In the genomic region with DNA sequence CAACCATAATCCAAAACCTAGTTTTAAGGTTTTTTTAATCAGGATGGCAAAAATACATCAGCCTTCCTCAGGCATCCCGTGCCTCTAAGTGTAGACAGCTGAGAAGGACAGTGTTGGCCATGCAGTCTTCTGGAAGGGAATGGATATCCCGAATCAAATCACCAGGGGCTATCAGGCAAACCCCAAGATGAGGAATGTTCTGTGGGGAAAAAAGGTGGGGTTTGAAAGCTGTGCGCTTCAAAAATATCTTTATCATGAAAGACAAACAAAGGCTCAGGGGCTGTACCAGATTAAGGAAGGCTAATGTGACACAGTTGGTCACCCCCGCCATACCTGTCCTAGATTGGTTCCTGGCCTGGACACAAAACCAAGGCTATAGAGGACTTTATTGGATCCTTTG, we compare ENCODE assay signal across 21 cellular contexts. TPM values are rescaled to one million over a fixed set of nuclear protein-coding genes. Genes with fewer than 3 reads are reported as not detected.
"Had no signal": no experiment of that assay in that cellular context is flagged by ENCODE, and none has a peak within 500 bp of the region (broad histone marks: within the 10 kb centered on the region; RNA-seq: fewer than 3 reads in every experiment).

No MANE protein-coding gene starts in this region.

- H3K27ac Mint-ChIP-seq: neural progenitor cell had no signal

- H3K9me3 ChIP-seq: breast epithelium, gastrocnemius medialis, heart right ventricle, left lung, SJSA1, transverse colon had no signal

- H3K27ac ChIP-seq: breast epithelium, gastrocnemius medialis, neural progenitor cell, parathyroid adenoma, SJSA1, transverse colon, VCaP had no signal

- DNase-seq: activated CD4-positive, alpha-beta T cell treated with anti-CD3 and anti-CD28 coated beads for 36 hours; activated effector memory CD4-positive, alpha-beta T cell treated with Interleukin-2 at 50 U/mL for 16 hours; aorta; effector CD4-positive, alpha-beta T cell; gastrocnemius medialis; heart right ventricle; left lung; mesendoderm; retina; stimulated activated CD4-positive, alpha-beta T cell treated with anti-CD3 and anti-CD28 coated beads, Interleukin-15, amount 100 ng/mL, for 24 hours; stimulated activated CD4-positive, alpha-beta T cell treated with anti-CD3 and anti-CD28 coated beads, Interleukin-4, amount 100 ng/mL, for 24 hours; substantia nigra; transverse colon had no signal

- ATAC-seq: activated CD4-positive, alpha-beta T cell treated with anti-CD3 and anti-CD28 coated beads for 36 hours; gastrocnemius medialis; heart right ventricle; left lung had no signal

- H2AFZ ChIP-seq: neural progenitor cell, parathyroid adenoma had no signal

- H3K27me3 ChIP-seq: breast epithelium, gastrocnemius medialis, heart right ventricle, left lung, neural progenitor cell, SJSA1, transverse colon had no signal

- H3K4me3 ChIP-seq: breast epithelium, gastrocnemius medialis, heart right ventricle, left lung, neural progenitor cell, SJSA1, transverse colon had no signal

- H3K9me3 Mint-ChIP-seq: neural progenitor cell had no signal

- H3K36me3 ChIP-seq: breast epithelium, gastrocnemius medialis, heart right ventricle, left lung, neural progenitor cell, SJSA1, transverse colon had no signal

- FAIRE-seq: keratinocyte had no signal

- H3K36me3 Mint-ChIP-seq: neural progenitor cell had no signal

- H3K4me3 Mint-ChIP-seq: neural progenitor cell had no signal

- H3K4me2 ChIP-seq: neural progenitor cell had no signal

- H3K4me1 ChIP-seq: breast epithelium, gastrocnemius medialis, neural progenitor cell had no signal

- H3K9ac ChIP-seq: neural progenitor cell, parathyroid adenoma had no signal

RNA-seq across cellular contexts. Expression of gene TMEM273, which starts 5.4 kb away (rescaled TPM):
- total RNA-seq: fibroblast of lung, SJSA1 had no signal
- polyA plus RNA-seq: keratinocyte had no signal

RNA-seq across cellular contexts. Expression of gene FAM170B, which starts 49.0 kb away (rescaled TPM):
- total RNA-seq: activated CD4-positive, alpha-beta T cell treated with anti-CD3 and anti-CD28 coated beads for 36 hours; aorta; breast epithelium; fibroblast of lung; gastrocnemius medialis; heart right ventricle; SJSA1; skeletal muscle tissue; transverse colon had no signal
- polyA plus RNA-seq: aorta, fibroblast of lung, heart right ventricle, keratinocyte had no signal
